In genomic region chr3:124552224-124552623, GRCh38 we compare ENCODE assay signal across 11 cellular contexts.
DNase-seq lines count a peak whose midpoint lies in the region; ATAC-seq and TF ChIP-seq lines count a peak whose summit lies in the region.
"Had no signal": no experiment of that assay in that cellular context is flagged by ENCODE, and none has a peak within 500 bp of the region (broad histone marks: within the 10 kb centered on the region; RNA-seq: fewer than 3 reads in every experiment).

No MANE protein-coding gene starts in this region.

- H2AFZ ChIP-seq in GM23338 = no peak overlapping the region

- DNase-seq in Daoy (ENCODE audit: low read depth) (peak; percentile 72), NCI-H1105 (lab: John Stamatoyannopoulos, UW) (peak; percentile 68), lower lobe of right lung (no peak), osteocyte (ENCODE audit: extremely low spot score, unreplicated experiment) (no peak), GM23338 (ENCODE audit: low spot score) (no peak), dedifferentiated amniotic fluid mesenchymal stem cell (ENCODE audit: extremely low spot score) (no peak)
- DNase-seq in activated CD4-positive, CD25-positive, alpha-beta regulatory T cell (lab: John Stamatoyannopoulos, UW) = no peak
- DNase-seq: immature natural killer cell, nephron progenitor cell had no signal

- no peak overlapping the region for H3K4me3 ChIP-seq in lower lobe of right lung
- no peak overlapping the region for H3K4me3 ChIP-seq in GM23338
- H3K4me3 ChIP-seq: cardiac muscle cell had no signal

- no peaks in the 10 kb centered on the region for H3K9me3 ChIP-seq in lower lobe of right lung

- H3F3A ChIP-seq in GM23338 (replicated peaks; ENCODE audit: low read depth) = no peaks in the 10 kb centered on the region

- no peaks in the 10 kb centered on the region for H3K36me3 Mint-ChIP-seq in osteocyte (ENCODE audit: unreplicated experiment)
- H3K36me3 Mint-ChIP-seq in GM23338 (ENCODE audit: low read depth) = no peaks in the 10 kb centered on the region
- H3K36me3 Mint-ChIP-seq: immature natural killer cell had no signal

- no peaks in the 10 kb centered on the region for H3K9me2 ChIP-seq in GM23338 (ENCODE audit: insufficient read depth)

- no peaks in the 10 kb centered on the region for H4K20me1 ChIP-seq in GM23338 (replicated peaks; ENCODE audit: insufficient read depth)

- H3K4me2 ChIP-seq in GM23338 = no peak overlapping the region

- no peaks in the 10 kb centered on the region for H3K79me2 ChIP-seq in GM23338 (replicated peaks; ENCODE audit: insufficient read depth)

- no peaks in the 10 kb centered on the region for H3K9me3 Mint-ChIP-seq in osteocyte (ENCODE audit: unreplicated experiment)
- H3K9me3 Mint-ChIP-seq in GM23338 = no peaks in the 10 kb centered on the region
- H3K9me3 Mint-ChIP-seq: immature natural killer cell, nephron progenitor cell had no signal

- intact Hi-C loops in lower lobe of right lung (cut with DNase I) = no loop called here

- peak overlapping the region; percentile 97 for H3K27ac ChIP-seq in VCaP
- no peak overlapping the region for H3K27ac ChIP-seq in lower lobe of right lung
- no peak overlapping the region for H3K27ac ChIP-seq in GM23338 (ENCODE audit: low read depth)
- H3K27ac ChIP-seq: cardiac muscle cell had no signal

- H3K27me3 ChIP-seq in lower lobe of right lung (ENCODE audit: low read depth) = no peaks in the 10 kb centered on the region
- peaks cover 3% of the 10 kb centered on the region; the same call in 1 of the 2 replicates for H3K27me3 ChIP-seq in GM23338 (ENCODE audit: insufficient read depth)
- H3K27me3 ChIP-seq: cardiac muscle cell had no signal

- peaks cover 4% of the 10 kb centered on the region for H3K4me1 Mint-ChIP-seq in osteocyte (ENCODE audit: unreplicated experiment)
- H3K4me1 Mint-ChIP-seq in GM23338 = peaks cover 3% of the 10 kb centered on the region
- H3K4me1 Mint-ChIP-seq: nephron progenitor cell had no signal

- H3K27ac Mint-ChIP-seq in osteocyte (ENCODE audit: unreplicated experiment) (no peak overlapping the region), GM23338 (no peak overlapping the region)
- H3K27ac Mint-ChIP-seq: immature natural killer cell, nephron progenitor cell had no signal

- no peaks in the 10 kb centered on the region for H3K4me1 ChIP-seq in lower lobe of right lung
- peaks cover 1% of the 10 kb centered on the region; the same call in 1 of the 2 replicates for H3K4me1 ChIP-seq in GM23338 (ENCODE audit: insufficient read depth)

- H3K27me3 Mint-ChIP-seq in osteocyte (ENCODE audit: unreplicated experiment) (peaks cover 10% of the 10 kb centered on the region), GM23338 (ENCODE audit: insufficient read depth, low read depth, poor library complexity) (peaks cover 6% of the 10 kb centered on the region)

- peak; percentile 48 to 64 for ATAC-seq in lower lobe of right lung
- ATAC-seq in GM23338 = no peak

- H3K4me3 Mint-ChIP-seq in osteocyte (ENCODE audit: unreplicated experiment) (no peak overlapping the region), GM23338 (no peak overlapping the region)
- H3K4me3 Mint-ChIP-seq: immature natural killer cell, nephron progenitor cell had no signal

- H3K36me3 ChIP-seq in lower lobe of right lung = no peaks in the 10 kb centered on the region
- no peaks in the 10 kb centered on the region for H3K36me3 ChIP-seq in GM23338 (ENCODE audit: insufficient read depth)
- H3K36me3 ChIP-seq: cardiac muscle cell had no signal

- TF ChIP-seq CTCF in VCaP (conservative IDR thresholded peaks at IDR 0.05) (no peak), lower lobe of right lung (IDR thresholded peaks at IDR 0.05) (no peak), osteocyte (IDR thresholded peaks at IDR 0.05) (no peak), GM23338 (conservative IDR thresholded peaks at IDR 0.05; ENCODE audit: low read depth in 2 of 2) (no peak)

TF ChIP-seq in GM23338, 12 proteins besides CTCF, POLR2A, EP300 and RAD21 (continues in another document):
- TF ChIP-seq NANOG (IDR thresholded peaks at IDR 0.05; ENCODE audit: borderline replicate concordance) = no peak
- TF ChIP-seq ZNF114 (CRISPR knock-in tag; IDR thresholded peaks at IDR 0.05) = no peak
- no peak for TF ChIP-seq CREB1 (CRISPR knock-in tag; IDR thresholded peaks at IDR 0.05; ENCODE audit: low read depth)
- no peak for TF ChIP-seq STAT1 (IDR thresholded peaks at IDR 0.05; ENCODE audit: unreplicated experiment)
- no peak for TF ChIP-seq ETS1 (IDR thresholded peaks at IDR 0.05)
- TF ChIP-seq ZNF331 (CRISPR knock-in tag; IDR thresholded peaks at IDR 0.05; ENCODE audit: low read depth) = no peak
- no peak for TF ChIP-seq POLR2AphosphoS5 (IDR thresholded peaks at IDR 0.05; ENCODE audit: low read depth)
- no peak for TF ChIP-seq REST (IDR thresholded peaks at IDR 0.05; ENCODE audit: unreplicated experiment)
- no peak for TF ChIP-seq EZH2phosphoT487 (IDR thresholded peaks at IDR 0.05; ENCODE audit: unreplicated experiment)
- no peak for TF ChIP-seq EZH2 (IDR thresholded peaks at IDR 0.05; ENCODE audit: low read depth, unreplicated experiment)
- TF ChIP-seq JUNB (IDR thresholded peaks at IDR 0.05; ENCODE audit: unreplicated experiment) = no peak

Comparison
In these comparisons a context has a peak if more than half of its experiments do, and no peak if none do; other contexts are left out.
1. DNase-seq: peak in Daoy (single experiment) and NCI-H1105 (single experiment); none in lower lobe of right lung (single experiment), osteocyte (single experiment), GM23338 (single experiment), activated CD4-positive, CD25-positive, alpha-beta regulatory T cell (0 of 4) and dedifferentiated amniotic fluid mesenchymal stem cell (single experiment).